ENCODE assay signal across 25 cellular contexts in the genomic region with DNA sequence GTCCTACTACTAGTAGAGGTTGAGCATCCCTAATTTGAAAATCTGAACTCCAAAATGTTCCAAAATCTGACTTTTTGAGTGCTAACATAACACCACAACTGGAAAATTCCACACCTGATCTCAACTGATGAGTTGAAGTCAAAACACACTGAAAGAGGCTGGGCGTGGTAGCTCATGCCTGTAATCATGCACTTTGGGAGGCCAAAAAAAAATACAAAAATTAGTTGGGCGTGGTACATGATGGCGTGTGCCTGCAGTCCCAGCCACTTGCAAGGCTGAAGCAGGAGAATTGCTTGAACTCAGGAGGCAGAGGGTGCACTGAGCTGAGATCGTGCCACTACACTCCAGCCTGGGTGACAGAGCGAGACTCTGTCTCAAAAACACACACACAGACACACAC.
"Had no signal": no experiment of that assay in that cellular context is flagged by ENCODE, and none has a peak within 500 bp of the region (broad histone marks: within the 10 kb centered on the region; RNA-seq: fewer than 3 reads in every experiment).

No MANE protein-coding gene starts in this region.

- H3K27ac Mint-ChIP-seq: nephron progenitor cell; stimulated activated memory B cell treated with anti-CD40 and anti-IgM and Interleukin-4, amounts not matched to agents 10 μg/mL and 1 μg/mL and 100 μg/mL, for 72 hours had no signal

- ATAC-seq: gastrocnemius medialis; heart right ventricle; left lobe of liver; naive thymus-derived CD4-positive, alpha-beta T cell; psoas muscle; sciatic nerve; stimulated activated memory B cell treated with anti-CD40 and anti-IgM and Interleukin-4, amounts not matched to agents 10 μg/mL and 1 μg/mL and 100 μg/mL, for 72 hours; stimulated activated naive CD8-positive, alpha-beta T cell treated with anti-CD3 and anti-CD28 coated beads, Interleukin-15, amount 100 ng/mL, for 72 hours had no signal

- H3K4me3 Mint-ChIP-seq: nephron progenitor cell; stimulated activated memory B cell treated with anti-CD40 and anti-IgM and Interleukin-4, amounts not matched to agents 10 μg/mL and 1 μg/mL and 100 μg/mL, for 72 hours; stimulated activated naive CD8-positive, alpha-beta T cell treated with anti-CD3 and anti-CD28 coated beads, Interleukin-15, amount 100 ng/mL, for 72 hours had no signal

- H3K4me3 ChIP-seq: dorsolateral prefrontal cortex, esophagus muscularis mucosa, gastrocnemius medialis, heart right ventricle, psoas muscle, spleen, testis, tibial nerve had no signal

- H3K27me3 Mint-ChIP-seq: naive thymus-derived CD4-positive, alpha-beta T cell; stimulated activated memory B cell treated with anti-CD40 and anti-IgM and Interleukin-4, amounts not matched to agents 10 μg/mL and 1 μg/mL and 100 μg/mL, for 72 hours; stimulated activated naive CD8-positive, alpha-beta T cell treated with anti-CD3 and anti-CD28 coated beads, Interleukin-15, amount 100 ng/mL, for 72 hours had no signal

- H3K9me3 ChIP-seq: gastrocnemius medialis, neutrophil, testis had no signal

- H3K27me3 ChIP-seq: dorsolateral prefrontal cortex, esophagus muscularis mucosa, gastrocnemius medialis, heart right ventricle, neutrophil, spleen, testis, tibial nerve had no signal

- H3K36me3 ChIP-seq: esophagus muscularis mucosa, gastrocnemius medialis, neutrophil had no signal

- DNase-seq: cortex of kidney; dorsolateral prefrontal cortex; effector CD8-positive, alpha-beta T cell; gastrocnemius medialis; heart right ventricle; hypothalamus; mammary epithelial cell; naive thymus-derived CD4-positive, alpha-beta T cell; nephron progenitor cell; psoas muscle; spleen; stimulated activated CD4-positive, alpha-beta T cell treated with anti-CD3 and anti-CD28 coated beads, Interleukin-15, amount 100 ng/mL, for 24 hours; stimulated activated CD4-positive, alpha-beta T cell treated with anti-CD3 and anti-CD28 coated beads, Interleukin-1b, Interleukin-23, amount 100 ng/mL, for 48 hours; stimulated activated CD4-positive, alpha-beta T cell treated with anti-CD3 and anti-CD28 coated beads, Interleukin-4, amount 100 ng/mL, for 24 hours; stimulated activated naive CD8-positive, alpha-beta T cell treated with anti-CD3 and anti-CD28 coated beads, Interleukin-15, amount 100 ng/mL, for 72 hours; testis had no signal

- H3K4me1 ChIP-seq: testis had no signal

- H3K27ac ChIP-seq: dorsolateral prefrontal cortex, epithelial cell of prostate, esophagus muscularis mucosa, gastrocnemius medialis, heart right ventricle, neutrophil, psoas muscle, spleen, testis, tibial nerve had no signal

- FAIRE-seq: endometrium, islet of Langerhans had no signal
